In genomic region chr5:58999804-59000595, GRCh38 we compare ENCODE assay signal across 15 cellular contexts.
DNase-seq lines count a peak whose midpoint lies in the region; ATAC-seq, FAIRE-seq and TF ChIP-seq lines count a peak whose summit lies in the region.
"Had no signal": no experiment of that assay in that cellular context is flagged by ENCODE, and none has a peak within 500 bp of the region (broad histone marks: within the 10 kb centered on the region; RNA-seq: fewer than 3 reads in every experiment).

No MANE protein-coding gene starts in this region.

- H3K36me3 Mint-ChIP-seq in Caco-2 (ENCODE audit: insufficient read depth, unreplicated experiment) (peaks cover 47% of the 10 kb centered on the region), nephron progenitor cell (ENCODE audit: low read depth) (peaks cover 52% of the 10 kb centered on the region), chondrocyte (ENCODE audit: low read depth) (peaks cover 2% of the 10 kb centered on the region)

- H3K4me3 Mint-ChIP-seq in Caco-2 (ENCODE audit: unreplicated experiment): no peak overlapping the region
- no peak overlapping the region for H3K4me3 Mint-ChIP-seq in nephron progenitor cell
- H3K4me3 Mint-ChIP-seq in chondrocyte (ENCODE audit: unreplicated experiment): no peak overlapping the region
- H3K4me3 Mint-ChIP-seq: activated T-helper 1 cell treated with anti-CD3 and anti-CD28 coated beads, Interleukin-12 subunit alpha, Interleukin-12 subunit beta, Interleukin-2, Interleukin-4 antibody, amounts not matched to agents 30 ng/mL and 10 ng/mL and 1 ng/mL, durations not matched to agents 14 hours and 24 hours and 36 hours had no signal

- in situ Hi-C loops in K562 (cut with MboI): no loop called here

- H3K4me1 ChIP-seq in Caco-2 (peaks cover 17% of the 10 kb centered on the region), K562 (replicated peaks in 1 of 2; ENCODE audit: control insufficient read depth in 2 of 2, insufficient read depth in 2 of 2, low read length in 2 of 2) (no peaks in the 10 kb centered on the region)

- H3K9me3 ChIP-seq in Caco-2 (no peaks in the 10 kb centered on the region), K562 (replicated peaks; ENCODE audit: control insufficient read depth, insufficient read depth, low read depth, low read length) (no peaks in the 10 kb centered on the region)
- H3K9me3 ChIP-seq: SJCRH30, thoracic aorta had no signal

- no peak for TF ChIP-seq POLR2A in K562 (conservative IDR thresholded peaks at IDR 0.05)

- H3K4me3 ChIP-seq in Caco-2 (ENCODE audit: low read depth, low read length): no peak overlapping the region
- no peak overlapping the region for H3K4me3 ChIP-seq in K562
- H3K4me3 ChIP-seq: SJCRH30, skin epidermis, thoracic aorta had no signal

- no peaks in the 10 kb centered on the region for H3K36me3 ChIP-seq in Caco-2 (ENCODE audit: control insufficient read depth, insufficient read depth, low read length)
- H3K36me3 ChIP-seq in K562 (ENCODE audit: control insufficient read depth, insufficient read depth, low read length): no peaks in the 10 kb centered on the region
- H3K36me3 ChIP-seq: SJCRH30, thoracic aorta had no signal

- no peaks in the 10 kb centered on the region for H3K9me1 ChIP-seq in K562 (ENCODE audit: control insufficient read depth, insufficient read depth, low read length)

- intact Hi-C loops in Caco-2 (cut with micrococcal nuclease; ENCODE audit: unreplicated experiment) (no loop called here), K562 (cut with micrococcal nuclease) (no loop called here)

- TF ChIP-seq CTCF in Caco-2 (IDR thresholded peaks at IDR 0.05; ENCODE audit: insufficient read depth in 1 of 2, low read depth in 1 of 2, low read length in 1 of 2, severe bottlenecking in 1 of 2, unreplicated experiment in 1 of 2) (no peak), K562 (IDR thresholded peaks at IDR 0.05 in 2 of 3, conservative IDR thresholded peaks at IDR 0.05 in 1 of 3; ENCODE audit: insufficient read depth in 2 of 3, low read depth in 1 of 3, low read length in 3 of 3) (no peak), nephron progenitor cell (IDR thresholded peaks at IDR 0.05) (no peak), chondrocyte (IDR thresholded peaks at IDR 0.05) (no peak)

- H3K4me2 ChIP-seq in K562 (ENCODE audit: insufficient read depth, low read length): no peak overlapping the region

- H3K9me3 Mint-ChIP-seq in Caco-2 (ENCODE audit: unreplicated experiment) (no peaks in the 10 kb centered on the region), nephron progenitor cell (peaks cover 3% of the 10 kb centered on the region), chondrocyte (ENCODE audit: low read depth) (peaks cover 3% of the 10 kb centered on the region)
- H3K9me3 Mint-ChIP-seq: activated T-helper 1 cell treated with anti-CD3 and anti-CD28 coated beads, Interleukin-12 subunit alpha, Interleukin-12 subunit beta, Interleukin-2, Interleukin-4 antibody, amounts not matched to agents 30 ng/mL and 10 ng/mL and 1 ng/mL, durations not matched to agents 14 hours and 24 hours and 36 hours had no signal

- no peaks in the 10 kb centered on the region for H3K79me2 ChIP-seq in K562 (ENCODE audit: control insufficient read depth, insufficient read depth, low read length)

- ATAC-seq in K562 (peak; percentile 74), HG03521 (IDR thresholded peaks at IDR 0.05; ENCODE audit: unreplicated experiment) (no peak), GM21619 (IDR thresholded peaks at IDR 0.05; ENCODE audit: unreplicated experiment) (no peak)
- ATAC-seq: esophagus mucosa had no signal

- WGBS in K562 (ENCODE audit: insufficient coverage, low coverage, missing lambda C conversion rate): 5% methylated on average over 10 of the region's 10 CpGs

- H3K27ac Mint-ChIP-seq in Caco-2 (ENCODE audit: unreplicated experiment): no peak overlapping the region
- H3K27ac Mint-ChIP-seq in nephron progenitor cell: peak overlapping the region; percentile 67
- H3K27ac Mint-ChIP-seq in chondrocyte (ENCODE audit: unreplicated experiment): no peak overlapping the region
- H3K27ac Mint-ChIP-seq: activated T-helper 1 cell treated with anti-CD3 and anti-CD28 coated beads, Interleukin-12 subunit alpha, Interleukin-12 subunit beta, Interleukin-2, Interleukin-4 antibody, amounts not matched to agents 30 ng/mL and 10 ng/mL and 1 ng/mL, durations not matched to agents 14 hours and 24 hours and 36 hours had no signal

- H3K27me3 ChIP-seq in Caco-2 (replicated peaks; ENCODE audit: control insufficient read depth, insufficient read depth, low read length) (no peaks in the 10 kb centered on the region), K562 (ENCODE audit: control insufficient read depth in 2 of 2, insufficient read depth in 2 of 2, low read length in 2 of 2) (no peaks in the 10 kb centered on the region)
- H3K27me3 ChIP-seq: SJCRH30 had no signal

- DNase-seq in Caco-2 (peak; percentile 57 to 73), M059J (ENCODE audit: low read depth) (peak; percentile 16), K562 (ENCODE audit: extremely low read depth in 1 of 4, low spot score in 3 of 4) (peak; percentile 24 to 38 (median 30)), nephron progenitor cell (peak; percentile 6), NCI-H2196 (lab: John Stamatoyannopoulos, UW; ENCODE audit: unreplicated experiment) (no peak), chondrocyte (ENCODE audit: low spot score) (no peak)
- DNase-seq: activated CD4-positive, alpha-beta T cell treated with anti-CD3 and anti-CD28 coated beads for 4 hours; NCI-H510A had no signal

- POLR2A ChIA-PET in Caco-2 (lab: Charles Lee) (no interaction called here), K562 (lab: Yijun Ruan, JAX) (interaction anchor here (0.6 kb wide), 1 partner anchor 444 kb away, joined by 4 read pairs; no protein-coding TSS in a partner anchor)

- no peak overlapping the region for H2AFZ ChIP-seq in K562 (ENCODE audit: low read depth, low read length)

- no peak for TF ChIP-seq RAD21 in K562 (CRISPR knock-in tag; conservative IDR thresholded peaks at IDR 0.05 in 1 of 2, IDR thresholded peaks at IDR 0.05 in 1 of 2)

- H3K4me1 Mint-ChIP-seq in Caco-2 (ENCODE audit: low read depth, unreplicated experiment) (peaks cover 26% of the 10 kb centered on the region), nephron progenitor cell (peaks cover 44% of the 10 kb centered on the region), chondrocyte (ENCODE audit: low read depth) (peaks cover 4% of the 10 kb centered on the region)

- H3K27me3 Mint-ChIP-seq in Caco-2 (ENCODE audit: insufficient read depth, unreplicated experiment): no peaks in the 10 kb centered on the region
- no peaks in the 10 kb centered on the region for H3K27me3 Mint-ChIP-seq in nephron progenitor cell (ENCODE audit: low read depth, poor library complexity)
- no peaks in the 10 kb centered on the region for H3K27me3 Mint-ChIP-seq in chondrocyte (ENCODE audit: low read depth)

- no peak for FAIRE-seq in K562 (lab: Jason Lieb, UNC)

- BruUV-seq in Caco-2 (replicated peaks; lab: Mats Ljungman, UMichigan) (no TSS peak), K562 (replicated peaks; lab: Mats Ljungman, UMichigan) (no TSS peak)

- H3K27ac ChIP-seq in K562 (ENCODE audit: extremely low read depth, low read depth, low read length): no peak overlapping the region
- H3K27ac ChIP-seq: SJCRH30, skin epidermis, thoracic aorta had no signal

- H3K9ac ChIP-seq in K562 (ENCODE audit: insufficient read depth in 1 of 2, low read depth in 2 of 2, low read length in 2 of 2): no peak overlapping the region

- no peak for TF ChIP-seq EP300 in K562 (IDR thresholded peaks at IDR 0.05; ENCODE audit: low read length)

- CTCF ChIA-PET in Caco-2 (lab: Charles Lee): no interaction called here
- CTCF ChIA-PET in K562 (lab: Yijun Ruan, JAX; ENCODE audit: low intra/inter-chr PET ratio): no interaction called here

- no peaks in the 10 kb centered on the region for H4K20me1 ChIP-seq in K562 (replicated peaks; ENCODE audit: control insufficient read depth, insufficient read depth, low read length)

TF ChIP-seq in K562, 482 proteins besides CTCF, POLR2A, EP300 and RAD21:
- TF ChIP-seq PKNOX1 (IDR thresholded peaks at IDR 0.05): peak; percentile 26; the same call in 1 of the 2 replicates
- TF ChIP-seq FOS (IDR thresholded peaks at IDR 0.05; ENCODE audit: extremely low read depth, insufficient read length): no peak

Comparison
In these comparisons a context has a peak if more than half of its experiments do, and no peak if none do; other contexts are left out.
1. DNase-seq: peak in Caco-2 (2 of 2), M059J (single experiment), K562 (4 of 4) and nephron progenitor cell (single experiment); none in NCI-H2196 (single experiment) and chondrocyte (single experiment).